In the genomic region with DNA sequence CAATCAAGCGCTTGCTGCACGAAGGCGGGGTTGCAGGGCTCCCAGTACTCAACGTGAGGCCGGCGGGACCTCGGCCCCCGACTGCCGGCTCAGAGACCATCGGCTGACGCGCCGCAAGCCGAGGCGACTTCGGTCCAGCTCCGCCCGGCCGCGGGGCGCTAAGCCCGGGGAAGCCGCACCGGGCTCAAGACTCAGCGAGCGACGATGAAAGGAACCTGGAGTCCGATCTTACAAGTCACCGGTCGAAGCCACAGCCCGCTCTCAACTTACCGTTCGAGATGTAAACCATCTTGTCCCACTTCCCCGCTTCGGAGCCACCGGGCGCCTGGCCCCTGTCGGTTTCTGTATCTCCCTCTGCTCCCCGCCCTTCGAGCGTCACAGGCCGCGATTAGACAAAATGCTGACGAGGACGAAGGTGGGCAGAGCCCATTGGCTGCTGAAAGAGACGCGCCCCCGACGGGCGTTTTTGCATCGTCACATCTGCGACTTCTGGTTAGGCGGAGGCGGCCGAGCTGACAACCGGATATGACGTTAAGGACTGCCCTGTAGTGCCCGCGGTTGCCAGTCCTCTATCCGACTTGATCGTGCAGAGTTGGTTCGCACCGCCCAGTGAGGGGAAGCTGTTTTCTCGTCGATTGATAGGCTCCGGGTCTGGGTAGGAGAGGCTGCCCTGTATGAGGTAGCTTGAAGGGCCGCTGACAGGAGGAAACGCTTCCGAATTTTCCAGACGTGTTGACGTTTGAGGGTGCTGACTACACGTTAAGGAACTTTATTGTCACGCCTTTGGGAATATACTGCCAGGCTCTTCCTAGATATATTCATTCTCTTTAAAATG, we compare ENCODE assay signal across 1 cellular context.
TF ChIP-seq lines count a peak whose summit lies in the region.

A gene (minus strand): TSS at position 360 of the 835 bp plus-strand sequence.

TF ChIP-seq in HepG2, 621 proteins besides CTCF, POLR2A, EP300 and RAD21 (continued from another document and continues in another):
- TF ChIP-seq, protein P1, sequence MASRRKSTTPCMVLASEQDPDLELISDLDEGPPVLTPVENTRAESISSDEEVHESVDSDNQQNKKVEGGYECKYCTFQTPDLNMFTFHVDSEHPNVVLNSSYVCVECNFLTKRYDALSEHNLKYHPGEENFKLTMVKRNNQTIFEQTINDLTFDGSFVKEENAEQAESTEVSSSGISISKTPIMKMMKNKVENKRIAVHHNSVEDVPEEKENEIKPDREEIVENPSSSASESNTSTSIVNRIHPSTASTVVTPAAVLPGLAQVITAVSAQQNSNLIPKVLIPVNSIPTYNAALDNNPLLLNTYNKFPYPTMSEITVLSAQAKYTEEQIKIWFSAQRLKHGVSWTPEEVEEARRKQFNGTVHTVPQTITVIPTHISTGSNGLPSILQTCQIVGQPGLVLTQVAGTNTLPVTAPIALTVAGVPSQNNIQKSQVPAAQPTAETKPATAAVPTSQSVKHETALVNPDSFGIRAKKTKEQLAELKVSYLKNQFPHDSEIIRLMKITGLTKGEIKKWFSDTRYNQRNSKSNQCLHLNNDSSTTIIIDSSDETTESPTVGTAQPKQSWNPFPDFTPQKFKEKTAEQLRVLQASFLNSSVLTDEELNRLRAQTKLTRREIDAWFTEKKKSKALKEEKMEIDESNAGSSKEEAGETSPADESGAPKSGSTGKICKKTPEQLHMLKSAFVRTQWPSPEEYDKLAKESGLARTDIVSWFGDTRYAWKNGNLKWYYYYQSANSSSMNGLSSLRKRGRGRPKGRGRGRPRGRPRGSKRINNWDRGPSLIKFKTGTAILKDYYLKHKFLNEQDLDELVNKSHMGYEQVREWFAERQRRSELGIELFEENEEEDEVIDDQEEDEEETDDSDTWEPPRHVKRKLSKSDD (CRISPR knock-in tag; IDR thresholded peaks at IDR 0.05; ENCODE audit: low read depth): peak; percentile 93
- TF ChIP-seq, protein P2, sequence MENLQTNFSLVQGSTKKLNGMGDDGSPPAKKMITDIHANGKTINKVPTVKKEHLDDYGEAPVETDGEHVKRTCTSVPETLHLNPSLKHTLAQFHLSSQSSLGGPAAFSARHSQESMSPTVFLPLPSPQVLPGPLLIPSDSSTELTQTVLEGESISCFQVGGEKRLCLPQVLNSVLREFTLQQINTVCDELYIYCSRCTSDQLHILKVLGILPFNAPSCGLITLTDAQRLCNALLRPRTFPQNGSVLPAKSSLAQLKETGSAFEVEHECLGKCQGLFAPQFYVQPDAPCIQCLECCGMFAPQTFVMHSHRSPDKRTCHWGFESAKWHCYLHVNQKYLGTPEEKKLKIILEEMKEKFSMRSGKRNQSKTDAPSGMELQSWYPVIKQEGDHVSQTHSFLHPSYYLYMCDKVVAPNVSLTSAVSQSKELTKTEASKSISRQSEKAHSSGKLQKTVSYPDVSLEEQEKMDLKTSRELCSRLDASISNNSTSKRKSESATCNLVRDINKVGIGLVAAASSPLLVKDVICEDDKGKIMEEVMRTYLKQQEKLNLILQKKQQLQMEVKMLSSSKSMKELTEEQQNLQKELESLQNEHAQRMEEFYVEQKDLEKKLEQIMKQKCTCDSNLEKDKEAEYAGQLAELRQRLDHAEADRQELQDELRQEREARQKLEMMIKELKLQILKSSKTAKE (CRISPR knock-in tag; IDR thresholded peaks at IDR 0.05; ENCODE audit: borderline replicate concordance): no peak
- TF ChIP-seq FOXK1 (CRISPR knock-in tag; IDR thresholded peaks at IDR 0.05; ENCODE audit: borderline replicate concordance, low read depth) (peak; percentile 81), JUND (CRISPR knock-in tag; IDR thresholded peaks at IDR 0.05) (0 out of 2 replicates have a peak, but pooled peaks have one; percentile 17), U2AF1 (optimal IDR thresholded peaks at IDR 0.05; ENCODE audit: low read depth, low read length) (no peak), ZNF652 (CRISPR knock-in tag; IDR thresholded peaks at IDR 0.05; ENCODE audit: borderline replicate concordance, low read depth) (0 out of 2 replicates have a peak, but pooled peaks have one; percentile 12), KMT2B (CRISPR knock-in tag; IDR thresholded peaks at IDR 0.05) (peak; percentile 89; the same call in 1 of the 2 replicates), ZNF747 (CRISPR knock-in tag; IDR thresholded peaks at IDR 0.05; ENCODE audit: borderline replicate concordance) (peak; percentile 78; the same call in 1 of the 2 replicates), TOPORS (CRISPR knock-in tag; IDR thresholded peaks at IDR 0.05) (no peak), ZNF619 (CRISPR knock-in tag; IDR thresholded peaks at IDR 0.05) (no peak; the same call in 1 of the 2 replicates), EZH2 (conservative IDR thresholded peaks at IDR 0.05; ENCODE audit: low read depth, low read length) (no peak), HNRNPLL (IDR thresholded peaks at IDR 0.05; ENCODE audit: low read depth, low read length, poor library complexity, severe bottlenecking) (peak; percentile 23), MIER2 (CRISPR knock-in tag; IDR thresholded peaks at IDR 0.05) (0 out of 2 replicates have a peak, but pooled peaks have one; percentile 5), ZNF607 (CRISPR knock-in tag; IDR thresholded peaks at IDR 0.05; ENCODE audit: borderline replicate concordance) (peak; percentile 38; the same call in 1 of the 2 replicates), ZNF570 (CRISPR knock-in tag; IDR thresholded peaks at IDR 0.05; ENCODE audit: borderline replicate concordance) (no peak), ZNF792 (CRISPR knock-in tag; IDR thresholded peaks at IDR 0.05) (peak; percentile 41; the same call in 1 of the 2 replicates), KLF16 (CRISPR knock-in tag; IDR thresholded peaks at IDR 0.05) (peak in 1 of 2 experiments; percentile 74; a peak in 2 of 4 replicates), NFYB (CRISPR knock-in tag; IDR thresholded peaks at IDR 0.05) (peak; percentile 84), ATF7 (IDR thresholded peaks at IDR 0.05) (no peak), ATF7 (CRISPR knock-in tag; IDR thresholded peaks at IDR 0.05) (no peak), NFIC (IDR thresholded peaks at IDR 0.05; ENCODE audit: low read length) (no peak), KDM5A (IDR thresholded peaks at IDR 0.05; ENCODE audit: borderline replicate concordance, low read length) (peak; percentile 77), ZC3H4 (CRISPR knock-in tag; IDR thresholded peaks at IDR 0.05; ENCODE audit: borderline replicate concordance) (no peak), NR2F6 (IDR thresholded peaks at IDR 0.05) (no peak), NR2F6 (CRISPR knock-in tag; IDR thresholded peaks at IDR 0.05) (0 out of 2 replicates have a peak, but pooled peaks have one; percentile 3), POLR2G (IDR thresholded peaks at IDR 0.05; ENCODE audit: low read depth, low read length) (peak; percentile 78), NFYC (CRISPR knock-in tag; IDR thresholded peaks at IDR 0.05) (peak; percentile 87), MXI1 (IDR thresholded peaks at IDR 0.05; ENCODE audit: borderline replicate concordance, low read depth, low read length) (peak; percentile 67; the same call in 1 of the 3 replicates), ZMYM4 (CRISPR knock-in tag; IDR thresholded peaks at IDR 0.05) (peak; percentile 93)
- TF ChIP-seq, protein P3, sequence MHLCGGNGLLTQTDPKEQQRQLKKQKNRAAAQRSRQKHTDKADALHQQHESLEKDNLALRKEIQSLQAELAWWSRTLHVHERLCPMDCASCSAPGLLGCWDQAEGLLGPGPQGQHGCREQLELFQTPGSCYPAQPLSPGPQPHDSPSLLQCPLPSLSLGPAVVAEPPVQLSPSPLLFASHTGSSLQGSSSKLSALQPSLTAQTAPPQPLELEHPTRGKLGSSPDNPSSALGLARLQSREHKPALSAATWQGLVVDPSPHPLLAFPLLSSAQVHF (CRISPR knock-in tag; IDR thresholded peaks at IDR 0.05): 0 out of 2 replicates have a peak, but pooled peaks have one; percentile 53
- TF ChIP-seq, protein P4, sequence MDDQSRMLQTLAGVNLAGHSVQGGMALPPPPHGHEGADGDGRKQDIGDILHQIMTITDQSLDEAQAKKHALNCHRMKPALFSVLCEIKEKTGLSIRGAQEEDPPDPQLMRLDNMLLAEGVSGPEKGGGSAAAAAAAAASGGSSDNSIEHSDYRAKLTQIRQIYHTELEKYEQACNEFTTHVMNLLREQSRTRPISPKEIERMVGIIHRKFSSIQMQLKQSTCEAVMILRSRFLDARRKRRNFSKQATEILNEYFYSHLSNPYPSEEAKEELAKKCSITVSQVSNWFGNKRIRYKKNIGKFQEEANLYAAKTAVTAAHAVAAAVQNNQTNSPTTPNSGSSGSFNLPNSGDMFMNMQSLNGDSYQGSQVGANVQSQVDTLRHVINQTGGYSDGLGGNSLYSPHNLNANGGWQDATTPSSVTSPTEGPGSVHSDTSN (CRISPR knock-in tag; IDR thresholded peaks at IDR 0.05; ENCODE audit: borderline replicate concordance): no peak
- TF ChIP-seq, protein P5, sequence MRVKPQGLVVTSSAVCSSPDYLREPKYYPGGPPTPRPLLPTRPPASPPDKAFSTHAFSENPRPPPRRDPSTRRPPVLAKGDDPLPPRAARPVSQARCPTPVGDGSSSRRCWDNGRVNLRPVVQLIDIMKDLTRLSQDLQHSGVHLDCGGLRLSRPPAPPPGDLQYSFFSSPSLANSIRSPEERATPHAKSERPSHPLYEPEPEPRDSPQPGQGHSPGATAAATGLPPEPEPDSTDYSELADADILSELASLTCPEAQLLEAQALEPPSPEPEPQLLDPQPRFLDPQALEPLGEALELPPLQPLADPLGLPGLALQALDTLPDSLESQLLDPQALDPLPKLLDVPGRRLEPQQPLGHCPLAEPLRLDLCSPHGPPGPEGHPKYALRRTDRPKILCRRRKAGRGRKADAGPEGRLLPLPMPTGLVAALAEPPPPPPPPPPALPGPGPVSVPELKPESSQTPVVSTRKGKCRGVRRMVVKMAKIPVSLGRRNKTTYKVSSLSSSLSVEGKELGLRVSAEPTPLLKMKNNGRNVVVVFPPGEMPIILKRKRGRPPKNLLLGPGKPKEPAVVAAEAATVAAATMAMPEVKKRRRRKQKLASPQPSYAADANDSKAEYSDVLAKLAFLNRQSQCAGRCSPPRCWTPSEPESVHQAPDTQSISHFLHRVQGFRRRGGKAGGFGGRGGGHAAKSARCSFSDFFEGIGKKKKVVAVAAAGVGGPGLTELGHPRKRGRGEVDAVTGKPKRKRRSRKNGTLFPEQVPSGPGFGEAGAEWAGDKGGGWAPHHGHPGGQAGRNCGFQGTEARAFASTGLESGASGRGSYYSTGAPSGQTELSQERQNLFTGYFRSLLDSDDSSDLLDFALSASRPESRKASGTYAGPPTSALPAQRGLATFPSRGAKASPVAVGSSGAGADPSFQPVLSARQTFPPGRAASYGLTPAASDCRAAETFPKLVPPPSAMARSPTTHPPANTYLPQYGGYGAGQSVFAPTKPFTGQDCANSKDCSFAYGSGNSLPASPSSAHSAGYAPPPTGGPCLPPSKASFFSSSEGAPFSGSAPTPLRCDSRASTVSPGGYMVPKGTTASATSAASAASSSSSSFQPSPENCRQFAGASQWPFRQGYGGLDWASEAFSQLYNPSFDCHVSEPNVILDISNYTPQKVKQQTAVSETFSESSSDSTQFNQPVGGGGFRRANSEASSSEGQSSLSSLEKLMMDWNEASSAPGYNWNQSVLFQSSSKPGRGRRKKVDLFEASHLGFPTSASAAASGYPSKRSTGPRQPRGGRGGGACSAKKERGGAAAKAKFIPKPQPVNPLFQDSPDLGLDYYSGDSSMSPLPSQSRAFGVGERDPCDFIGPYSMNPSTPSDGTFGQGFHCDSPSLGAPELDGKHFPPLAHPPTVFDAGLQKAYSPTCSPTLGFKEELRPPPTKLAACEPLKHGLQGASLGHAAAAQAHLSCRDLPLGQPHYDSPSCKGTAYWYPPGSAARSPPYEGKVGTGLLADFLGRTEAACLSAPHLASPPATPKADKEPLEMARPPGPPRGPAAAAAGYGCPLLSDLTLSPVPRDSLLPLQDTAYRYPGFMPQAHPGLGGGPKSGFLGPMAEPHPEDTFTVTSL (CRISPR knock-in tag; IDR thresholded peaks at IDR 0.05; ENCODE audit: borderline replicate concordance): no peak
- TF ChIP-seq, protein P6, sequence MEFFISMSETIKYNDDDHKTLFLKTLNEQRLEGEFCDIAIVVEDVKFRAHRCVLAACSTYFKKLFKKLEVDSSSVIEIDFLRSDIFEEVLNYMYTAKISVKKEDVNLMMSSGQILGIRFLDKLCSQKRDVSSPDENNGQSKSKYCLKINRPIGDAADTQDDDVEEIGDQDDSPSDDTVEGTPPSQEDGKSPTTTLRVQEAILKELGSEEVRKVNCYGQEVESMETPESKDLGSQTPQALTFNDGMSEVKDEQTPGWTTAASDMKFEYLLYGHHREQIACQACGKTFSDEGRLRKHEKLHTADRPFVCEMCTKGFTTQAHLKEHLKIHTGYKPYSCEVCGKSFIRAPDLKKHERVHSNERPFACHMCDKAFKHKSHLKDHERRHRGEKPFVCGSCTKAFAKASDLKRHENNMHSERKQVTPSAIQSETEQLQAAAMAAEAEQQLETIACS (CRISPR knock-in tag; IDR thresholded peaks at IDR 0.05): 0 out of 2 replicates have a peak, but pooled peaks have one; percentile 19
- TF ChIP-seq, protein P7, sequence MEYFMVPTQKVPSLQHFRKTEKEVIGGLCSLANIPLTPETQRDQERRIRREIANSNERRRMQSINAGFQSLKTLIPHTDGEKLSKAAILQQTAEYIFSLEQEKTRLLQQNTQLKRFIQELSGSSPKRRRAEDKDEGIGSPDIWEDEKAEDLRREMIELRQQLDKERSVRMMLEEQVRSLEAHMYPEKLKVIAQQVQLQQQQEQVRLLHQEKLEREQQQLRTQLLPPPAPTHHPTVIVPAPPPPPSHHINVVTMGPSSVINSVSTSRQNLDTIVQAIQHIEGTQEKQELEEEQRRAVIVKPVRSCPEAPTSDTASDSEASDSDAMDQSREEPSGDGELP (IDR thresholded peaks at IDR 0.05; ENCODE audit: borderline replicate concordance, low read depth): peak; percentile 49; the same call in 1 of the 2 replicates
- TF ChIP-seq, protein P8, sequence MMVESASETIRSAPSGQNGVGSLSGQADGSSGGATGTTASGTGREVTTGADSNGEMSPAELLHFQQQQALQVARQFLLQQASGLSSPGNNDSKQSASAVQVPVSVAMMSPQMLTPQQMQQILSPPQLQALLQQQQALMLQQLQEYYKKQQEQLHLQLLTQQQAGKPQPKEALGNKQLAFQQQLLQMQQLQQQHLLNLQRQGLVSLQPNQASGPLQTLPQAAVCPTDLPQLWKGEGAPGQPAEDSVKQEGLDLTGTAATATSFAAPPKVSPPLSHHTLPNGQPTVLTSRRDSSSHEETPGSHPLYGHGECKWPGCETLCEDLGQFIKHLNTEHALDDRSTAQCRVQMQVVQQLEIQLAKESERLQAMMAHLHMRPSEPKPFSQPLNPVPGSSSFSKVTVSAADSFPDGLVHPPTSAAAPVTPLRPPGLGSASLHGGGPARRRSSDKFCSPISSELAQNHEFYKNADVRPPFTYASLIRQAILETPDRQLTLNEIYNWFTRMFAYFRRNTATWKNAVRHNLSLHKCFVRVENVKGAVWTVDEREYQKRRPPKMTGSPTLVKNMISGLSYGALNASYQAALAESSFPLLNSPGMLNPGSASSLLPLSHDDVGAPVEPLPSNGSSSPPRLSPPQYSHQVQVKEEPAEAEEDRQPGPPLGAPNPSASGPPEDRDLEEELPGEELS (CRISPR knock-in tag; IDR thresholded peaks at IDR 0.05): peak; percentile 20; the same call in 1 of the 2 replicates
